ENCODE assay signal across 20 cellular contexts in genomic region chr1:214648776-214649175, GRCh38.
"Had no signal": no experiment of that assay in that cellular context is flagged by ENCODE, and none has a peak within 500 bp of the region (broad histone marks: within the 10 kb centered on the region; RNA-seq: fewer than 3 reads in every experiment).

No MANE protein-coding gene starts in this region.

- H3K4me1 Mint-ChIP-seq: immature natural killer cell; stimulated activated effector memory CD8-positive, alpha-beta T cell treated with anti-CD3 and anti-CD28 coated beads, Interleukin-12 subunit alpha, Interleukin-12 subunit beta, amount 100 ng/mL, for 72 hours had no signal

- H3K4me3 Mint-ChIP-seq: endodermal cell; immature natural killer cell; stimulated activated effector memory CD8-positive, alpha-beta T cell treated with anti-CD3 and anti-CD28 coated beads, Interleukin-12 subunit alpha, Interleukin-12 subunit beta, amount 100 ng/mL, for 72 hours; stimulated activated naive CD8-positive, alpha-beta T cell treated with anti-CD3 and anti-CD28 coated beads, Interleukin-15, Interleukin-2, amounts not matched to agents 100 ng/mL and 50 ng/mL, for 24 hours had no signal

- H3K36me3 ChIP-seq: left ventricle myocardium inferior, tibial artery, upper lobe of left lung, uterus had no signal

- DNase-seq: effector CD4-positive, alpha-beta T cell; endodermal cell; erythroblast; foreskin keratinocyte; immature natural killer cell; left ventricle myocardium inferior; mesendoderm; naive thymus-derived CD4-positive, alpha-beta T cell; small intestine; stimulated activated CD4-positive, alpha-beta T cell treated with anti-CD3 and anti-CD28 coated beads, Interleukin-12 subunit alpha, Interleukin-12 subunit beta, amount 100 ng/mL, for 4 hours; stimulated activated CD8-positive, alpha-beta memory T cell treated with anti-CD3 and anti-CD28 coated beads, Interleukin-4, amount 100 ng/mL, for 48 hours; tibial artery; upper lobe of left lung; uterus had no signal

- H3K27ac Mint-ChIP-seq: endodermal cell; immature natural killer cell; stimulated activated effector memory CD8-positive, alpha-beta T cell treated with anti-CD3 and anti-CD28 coated beads, Interleukin-12 subunit alpha, Interleukin-12 subunit beta, amount 100 ng/mL, for 72 hours; stimulated activated naive CD8-positive, alpha-beta T cell treated with anti-CD3 and anti-CD28 coated beads, Interleukin-15, Interleukin-2, amounts not matched to agents 100 ng/mL and 50 ng/mL, for 24 hours had no signal

- H3K4me1 ChIP-seq: foreskin keratinocyte, left ventricle myocardium inferior, tibial artery, upper lobe of left lung, uterus had no signal

- ATAC-seq: foreskin keratinocyte; naive thymus-derived CD4-positive, alpha-beta T cell; sciatic nerve; stimulated activated effector memory CD8-positive, alpha-beta T cell treated with anti-CD3 and anti-CD28 coated beads, Interleukin-12 subunit alpha, Interleukin-12 subunit beta, amount 100 ng/mL, for 72 hours had no signal

- H3K27me3 ChIP-seq: foreskin keratinocyte, neutrophil, tibial artery, upper lobe of left lung, uterus had no signal

- H3K4me3 ChIP-seq: coronary artery, left ventricle myocardium inferior, lung, tibial artery, upper lobe of left lung, uterus had no signal

- H3K27ac ChIP-seq: coronary artery, foreskin keratinocyte, left ventricle myocardium inferior, neutrophil, tibial artery, upper lobe of left lung, uterus had no signal

- H3K9me3 Mint-ChIP-seq: endodermal cell; immature natural killer cell; stimulated activated effector memory CD8-positive, alpha-beta T cell treated with anti-CD3 and anti-CD28 coated beads, Interleukin-12 subunit alpha, Interleukin-12 subunit beta, amount 100 ng/mL, for 72 hours had no signal

- H3K9me3 ChIP-seq: left ventricle myocardium inferior, neutrophil, tibial artery, upper lobe of left lung, uterus had no signal

- H3K27me3 Mint-ChIP-seq: naive thymus-derived CD4-positive, alpha-beta T cell; stimulated activated naive CD8-positive, alpha-beta T cell treated with anti-CD3 and anti-CD28 coated beads, Interleukin-15, Interleukin-2, amounts not matched to agents 100 ng/mL and 50 ng/mL, for 24 hours had no signal
